In the genomic region with DNA sequence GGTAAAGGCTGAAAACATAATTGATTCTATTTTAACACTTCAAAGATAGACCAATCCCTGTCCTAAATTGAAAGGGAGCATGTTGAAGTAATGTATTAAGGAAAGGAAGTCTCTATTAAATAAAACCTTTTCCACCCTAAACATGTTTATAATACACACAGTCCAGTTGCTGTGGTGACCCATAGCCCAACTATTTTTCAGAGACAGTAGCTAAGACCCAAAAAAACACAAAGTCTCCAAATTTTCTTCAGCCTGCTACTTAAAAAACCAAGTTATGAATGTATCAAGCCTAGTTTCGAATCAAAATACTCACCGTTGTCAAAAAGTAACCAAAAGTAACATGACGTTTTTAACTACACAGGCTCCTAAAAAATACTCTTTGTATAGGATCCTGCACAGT, we compare ENCODE assay signal across 1 cellular context.
TF ChIP-seq lines count a peak whose summit lies in the region.

No MANE protein-coding gene starts in this region.

TF ChIP-seq in HepG2, 621 proteins besides CTCF, POLR2A, EP300 and RAD21 (continued from another document):
- TF ChIP-seq, protein P1, sequence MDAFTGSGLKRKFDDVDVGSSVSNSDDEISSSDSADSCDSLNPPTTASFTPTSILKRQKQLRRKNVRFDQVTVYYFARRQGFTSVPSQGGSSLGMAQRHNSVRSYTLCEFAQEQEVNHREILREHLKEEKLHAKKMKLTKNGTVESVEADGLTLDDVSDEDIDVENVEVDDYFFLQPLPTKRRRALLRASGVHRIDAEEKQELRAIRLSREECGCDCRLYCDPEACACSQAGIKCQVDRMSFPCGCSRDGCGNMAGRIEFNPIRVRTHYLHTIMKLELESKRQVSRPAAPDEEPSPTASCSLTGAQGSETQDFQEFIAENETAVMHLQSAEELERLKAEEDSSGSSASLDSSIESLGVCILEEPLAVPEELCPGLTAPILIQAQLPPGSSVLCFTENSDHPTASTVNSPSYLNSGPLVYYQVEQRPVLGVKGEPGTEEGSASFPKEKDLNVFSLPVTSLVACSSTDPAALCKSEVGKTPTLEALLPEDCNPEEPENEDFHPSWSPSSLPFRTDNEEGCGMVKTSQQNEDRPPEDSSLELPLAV (CRISPR knock-in tag; conservative IDR thresholded peaks at IDR 0.05; ENCODE audit: low read depth) = no peak
